21 cellular contexts compared by ENCODE assay signal in genomic region chr3:113286524-113286923, GRCh38.
DNase-seq lines count a peak whose midpoint lies in the region; ATAC-seq, FAIRE-seq and TF ChIP-seq lines count a peak whose summit lies in the region.
"Had no signal": no experiment of that assay in that cellular context is flagged by ENCODE, and none has a peak within 500 bp of the region (broad histone marks: within the 10 kb centered on the region; RNA-seq: fewer than 3 reads in every experiment).

No MANE protein-coding gene starts in this region.

- peaks cover 17% of the 10 kb centered on the region for H3K4me1 ChIP-seq in ACC112 (ENCODE audit: control insufficient read depth, insufficient read depth, low read length, unreplicated experiment)
- peaks cover 0 to 15% of the 10 kb centered on the region in 2 donors for H3K4me1 ChIP-seq in breast epithelium
- peaks cover 30% of the 10 kb centered on the region for H3K4me1 ChIP-seq in keratinocyte (ENCODE audit: control insufficient read depth, extremely low read depth, insufficient read depth, low read length)
- H3K4me1 ChIP-seq in tibial artery: peaks cover 0 to 10% (median 5%) of the 10 kb centered on the region in 4 donors
- H3K4me1 ChIP-seq: colonic mucosa, upper lobe of right lung had no signal

- H3K4me3 ChIP-seq in ACC112 (ENCODE audit: low read depth, low read length): no peak overlapping the region
- H3K4me3 ChIP-seq in breast epithelium: no peak overlapping the region
- no peak overlapping the region for H3K4me3 ChIP-seq in keratinocyte (ENCODE audit: control insufficient read depth in 2 of 3, extremely low read depth in 1 of 3, insufficient read depth in 2 of 3, low read depth in 1 of 3, low read length in 3 of 3)
- no peak overlapping the region for H3K4me3 ChIP-seq in skin epidermis
- H3K4me3 ChIP-seq in tibial artery: no peak overlapping the region
- H3K4me3 ChIP-seq: BLaER1 treated with 17β-estradiol and CSF1 and Interleukin-3, amounts not matched to agents 10 nM and 100 nM; colonic mucosa; ovary; upper lobe of right lung had no signal

- H2AFZ ChIP-seq in ACC112 (ENCODE audit: low read length, unreplicated experiment): no peak overlapping the region
- H2AFZ ChIP-seq in keratinocyte (ENCODE audit: control insufficient read depth, low read length): peak overlapping the region; percentile 4

- no peaks in the 10 kb centered on the region for H4K20me1 ChIP-seq in keratinocyte (ENCODE audit: control insufficient read depth, extremely low read depth, insufficient read depth, low read length)
- H4K20me1 ChIP-seq: BLaER1 treated with 17β-estradiol and CSF1 and Interleukin-3, amounts not matched to agents 10 nM and 100 nM had no signal

- TF ChIP-seq CTCF in breast epithelium (IDR thresholded peaks at IDR 0.05): no peak
- TF ChIP-seq CTCF in keratinocyte (optimal IDR thresholded peaks at IDR 0.05 in 1 of 3, IDR thresholded peaks at IDR 0.05 in 1 of 3, conservative IDR thresholded peaks at IDR 0.05 in 1 of 3; ENCODE audit: extremely low read depth in 1 of 3, insufficient read depth in 2 of 3, low read length in 3 of 3): no peak
- TF ChIP-seq CTCF in tibial artery (IDR thresholded peaks at IDR 0.05): no peak
- TF ChIP-seq CTCF in omental fat pad (IDR thresholded peaks at IDR 0.05): no peak

- H3K27me3 ChIP-seq in ACC112 (ENCODE audit: insufficient read depth, low read length) (no peaks in the 10 kb centered on the region), breast epithelium (no peaks in the 10 kb centered on the region), keratinocyte (ENCODE audit: control insufficient read depth, extremely low read depth, insufficient read depth, low read length) (no peaks in the 10 kb centered on the region), tibial artery (no peaks in the 10 kb centered on the region)
- H3K27me3 ChIP-seq: BLaER1 treated with 17β-estradiol and CSF1 and Interleukin-3, amounts not matched to agents 10 nM and 100 nM; colonic mucosa; ovary; upper lobe of right lung had no signal

- no peak overlapping the region for H3K4me2 ChIP-seq in keratinocyte (ENCODE audit: control insufficient read depth, extremely low read depth, insufficient read depth, low read depth, low read length)

- no peaks in the 10 kb centered on the region for H3K9me1 ChIP-seq in keratinocyte (ENCODE audit: control insufficient read depth, extremely low read depth, insufficient read depth, low read length)

- H3K79me2 ChIP-seq in ACC112 (ENCODE audit: control insufficient read depth, insufficient read depth, low read length, unreplicated experiment): no peaks in the 10 kb centered on the region
- H3K79me2 ChIP-seq in keratinocyte (ENCODE audit: control insufficient read depth, insufficient read depth, low read length): no peaks in the 10 kb centered on the region

- intact Hi-C loops in breast epithelium (cut with DNase I; ENCODE audit: low total_unique reads): loop anchor here (10.0 kb wide), 1 partner anchor 232 kb away; no protein-coding TSS in a partner anchor
- intact Hi-C loops in tibial artery (cut with DNase I; ENCODE audit: low total_unique reads): no loop called here

- peak overlapping the region; percentile 94 for H3K27ac ChIP-seq in ACC112 (ENCODE audit: low read depth, low read length)
- H3K27ac ChIP-seq in breast epithelium: peak overlapping the region; percentile 80 to 90
- no peak overlapping the region for H3K27ac ChIP-seq in keratinocyte (ENCODE audit: control insufficient read depth, insufficient read depth, low read length)
- H3K27ac ChIP-seq in skin epidermis: peak overlapping the region in 16 of 21 experiments; percentile 6 to 78 (median 48)
- no peak overlapping the region for H3K27ac ChIP-seq in tibial artery
- H3K27ac ChIP-seq: colonic mucosa, upper lobe of right lung had no signal

- dilution Hi-C loops in keratinocyte (cut with MboI; ENCODE audit: extremely low pct_ligation_motif_present, low sequenced_read_pairs): no loop called here

- no peak overlapping the region for H3K9ac ChIP-seq in keratinocyte (ENCODE audit: control insufficient read depth, extremely low read depth, insufficient read depth, low read length)

- H3K36me3 ChIP-seq in ACC112 (ENCODE audit: insufficient read depth, low read length) (no peaks in the 10 kb centered on the region), breast epithelium (no peaks in the 10 kb centered on the region), keratinocyte (ENCODE audit: control insufficient read depth in 2 of 2, extremely low read depth in 1 of 2, insufficient read depth in 2 of 2, low read length in 2 of 2) (no peaks in the 10 kb centered on the region), tibial artery (peaks cover 0 to 46% (median 9%) of the 10 kb centered on the region in 3 donors)
- H3K36me3 ChIP-seq: BLaER1 treated with 17β-estradiol and CSF1 and Interleukin-3, amounts not matched to agents 10 nM and 100 nM; colonic mucosa; ovary; upper lobe of right lung had no signal

- H3K9me3 ChIP-seq in breast epithelium: no peaks in the 10 kb centered on the region
- H3K9me3 ChIP-seq in keratinocyte (ENCODE audit: control insufficient read depth, low read depth, low read length): no peaks in the 10 kb centered on the region
- no peaks in the 10 kb centered on the region for H3K9me3 ChIP-seq in tibial artery
- H3K9me3 ChIP-seq: BLaER1 treated with 17β-estradiol and CSF1 and Interleukin-3, amounts not matched to agents 10 nM and 100 nM; Caco-2; colonic mucosa; ovary; upper lobe of right lung had no signal

- no peak for FAIRE-seq in keratinocyte (lab: Jason Lieb, UNC)

- TF ChIP-seq POLR2A in breast epithelium (IDR thresholded peaks at IDR 0.05): no peak

- DNase-seq in breast epithelium (ENCODE audit: low spot score in 2 of 2) (no peak), keratinocyte (ENCODE audit: low read depth, low spot score) (no peak), tibial artery (no peak), omental fat pad (ENCODE audit: low spot score) (no peak)
- DNase-seq: activated CD4-positive, alpha-beta T cell treated with anti-CD3 and anti-CD28 coated beads for 4 hours; activated naive CD4-positive, alpha-beta T cell treated with Interleukin-2 at 50 U/mL for 16 hours; activated T-cell treated with anti-CD3 and anti-CD28 coated beads, Interleukin-2, amount 50 U/mL, for 48 hours; Caco-2; colonic mucosa; DND-41; NCI-H1105; NCI-H2029; NCI-H748 treated with DMSO at 0.1 percent for 48 hours; T-helper 2 cell; upper lobe of right lung had no signal

- no peak for ATAC-seq in GM19023 (IDR thresholded peaks at IDR 0.05; ENCODE audit: unreplicated experiment)
- ATAC-seq in GM18909 (IDR thresholded peaks at IDR 0.05; ENCODE audit: poor library complexity, unreplicated experiment): no peak
- ATAC-seq in omental fat pad (ENCODE audit: low FRiP score): no peak
- ATAC-seq: upper lobe of right lung had no signal

Comparison
In these comparisons a context has a peak if more than half of its experiments do, and no peak if none do; other contexts are left out.
1. H3K27ac ChIP-seq: peak in ACC112 (single experiment), breast epithelium (2 of 2) and skin epidermis (16 of 21); none in keratinocyte (single experiment) and tibial artery (0 of 2).